Comparison of ENCODE assay signal across 9 cellular contexts in the genomic region with DNA sequence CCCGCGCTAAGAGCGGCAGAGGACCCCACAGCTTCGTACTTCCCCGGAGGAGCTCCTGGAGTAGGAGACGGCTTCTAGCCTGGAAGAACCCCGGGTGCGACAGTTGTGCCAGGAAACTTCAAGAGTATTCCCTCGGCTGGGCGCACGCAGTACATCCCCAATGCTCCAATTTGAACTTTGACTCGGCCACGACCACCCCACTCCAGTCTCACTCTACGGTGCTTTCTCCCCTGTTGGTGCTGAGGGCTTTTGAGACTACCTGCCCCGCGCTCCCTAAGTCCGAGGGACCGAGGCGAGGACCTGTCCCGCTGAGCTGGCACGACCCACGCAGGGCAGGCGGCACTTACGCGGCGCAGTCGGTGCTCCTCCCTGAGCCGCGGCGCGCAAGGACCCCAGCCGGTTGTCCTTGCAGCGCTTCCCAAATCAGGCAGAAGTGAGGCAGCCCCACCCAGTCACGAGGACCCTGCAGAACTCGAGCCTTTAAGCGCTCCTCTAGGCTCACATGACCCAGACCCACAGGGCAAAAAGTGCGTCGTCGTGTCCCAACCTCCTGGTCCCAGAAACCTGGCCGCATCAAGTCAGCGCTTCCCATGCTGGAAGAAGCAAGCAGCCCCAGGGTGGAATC. TPM values are rescaled to one million over a fixed set of nuclear protein-coding genes. Genes with fewer than 3 reads are reported as not detected.
DNase-seq lines count a peak whose midpoint lies in the region; ATAC-seq and TF ChIP-seq lines count a peak whose summit lies in the region.
"Had no signal": no experiment of that assay in that cellular context is flagged by ENCODE, and none has a peak within 500 bp of the region (broad histone marks: within the 10 kb centered on the region; RNA-seq: fewer than 3 reads in every experiment).

A gene (minus strand): TSS at position 456 of the 625 bp plus-strand sequence. CDS start 25,476 bp downstream, outside the sequence.

- peak within 1 kb of the TSS; percentile 58 for H3K4me2 ChIP-seq in KMS-11

- H3K36me3 ChIP-seq in KMS-11 (ENCODE audit: insufficient read depth), result no peaks in the 10 kb centered on the region

- no peak within 1 kb of the TSS; the same call in 1 of the 2 replicates for H3K9ac ChIP-seq in KMS-11

- no peaks in the 10 kb centered on the region for H3K36me3 Mint-ChIP-seq in natural killer cell treated with Interleukin-12 subunit alpha and Interleukin-12 subunit beta and Interleukin-15 and Interleukin-18, amount 100 ng/mL, for 72 hours
- H3K36me3 Mint-ChIP-seq: naive B cell had no signal

- H3K4me1 ChIP-seq in KMS-11 (ENCODE audit: low read depth, poor library complexity, severe bottlenecking) (peaks cover 16% of the 10 kb centered on the region), foreskin keratinocyte (no peaks in the 10 kb centered on the region)

- no peak within 1 kb of the TSS for H3K27ac Mint-ChIP-seq in natural killer cell treated with Interleukin-12 subunit alpha and Interleukin-12 subunit beta and Interleukin-15 and Interleukin-18, amount 100 ng/mL, for 72 hours
- H3K27ac Mint-ChIP-seq: naive B cell had no signal

- H4K20me1 ChIP-seq in KMS-11 (ENCODE audit: insufficient read depth), result no peaks in the 10 kb centered on the region

- DNase-seq in RPMI7951 (ENCODE audit: low read depth), result peak; percentile 18
- peak in 1 of 2 donors; percentile 10 for DNase-seq in foreskin keratinocyte
- no peak for DNase-seq in natural killer cell treated with Interleukin-12 subunit alpha and Interleukin-12 subunit beta and Interleukin-15 and Interleukin-18, amount 100 ng/mL, for 72 hours (ENCODE audit: low spot score)
- no peak for DNase-seq in activated naive CD4-positive, alpha-beta T cell treated with Interleukin-2 at 50 U/mL for 16 hours
- DNase-seq in GM13977 (ENCODE audit: low spot score), result no peak
- DNase-seq: naive B cell had no signal

- H3K27me3 ChIP-seq in KMS-11 (ENCODE audit: insufficient read depth, low read depth), result no peaks in the 10 kb centered on the region
- H3K27me3 ChIP-seq in foreskin keratinocyte, result peaks cover 58% of the 10 kb centered on the region

- H3K4me3 Mint-ChIP-seq in natural killer cell treated with Interleukin-12 subunit alpha and Interleukin-12 subunit beta and Interleukin-15 and Interleukin-18, amount 100 ng/mL, for 72 hours, result peak within 1 kb of the TSS; percentile 38

- no peaks in the 10 kb centered on the region for H3K9me3 Mint-ChIP-seq in natural killer cell treated with Interleukin-12 subunit alpha and Interleukin-12 subunit beta and Interleukin-15 and Interleukin-18, amount 100 ng/mL, for 72 hours

- peak within 1 kb of the TSS; percentile 61; the same call in 1 of the 2 replicates for H2AFZ ChIP-seq in KMS-11 (ENCODE audit: low read depth)

- no peaks in the 10 kb centered on the region for H3K79me2 ChIP-seq in KMS-11 (ENCODE audit: insufficient read depth, low read depth)

- H3K27me3 Mint-ChIP-seq in natural killer cell treated with Interleukin-12 subunit alpha and Interleukin-12 subunit beta and Interleukin-15 and Interleukin-18, amount 100 ng/mL, for 72 hours, result peaks cover 37 to 53% of the 10 kb centered on the region in 2 donors

- in situ Hi-C loops in GM13977 (cut with MboI; ENCODE audit: low pct_unique_long_range_greater_than_20kb, low sequenced_read_pairs, unreplicated experiment), result no loop called here

- H3K27ac ChIP-seq in KMS-11 (no peak within 1 kb of the TSS; the same call in 1 of the 2 replicates), foreskin keratinocyte (no peak within 1 kb of the TSS)

- H3K4me1 Mint-ChIP-seq in natural killer cell treated with Interleukin-12 subunit alpha and Interleukin-12 subunit beta and Interleukin-15 and Interleukin-18, amount 100 ng/mL, for 72 hours (ENCODE audit: low read depth in 2 of 2), result peaks cover 3 to 9% of the 10 kb centered on the region in 2 donors

- TF ChIP-seq CTCF in KMS-11 (conservative IDR thresholded peaks at IDR 0.05; ENCODE audit: low read depth, low read length), result no peak
- no peak for TF ChIP-seq CTCF in foreskin keratinocyte (conservative IDR thresholded peaks at IDR 0.05)
- TF ChIP-seq CTCF in GM13977 (IDR thresholded peaks at IDR 0.05; ENCODE audit: extremely low read depth, insufficient read depth, missing control alignments), result no peak

- H3K4me3 ChIP-seq in KMS-11 (IDR thresholded peaks at IDR 0.05; ENCODE audit: insufficient read depth, low read depth, low read length), result no peak within 1 kb of the TSS

- ATAC-seq in foreskin keratinocyte (peak; percentile 65), GM18517 (IDR thresholded peaks at IDR 0.05; ENCODE audit: unreplicated experiment) (no peak), GM21528 (IDR thresholded peaks at IDR 0.05; ENCODE audit: low FRiP score, unreplicated experiment) (no peak)
- ATAC-seq in natural killer cell treated with Interleukin-12 subunit alpha and Interleukin-12 subunit beta and Interleukin-15 and Interleukin-18, amount 100 ng/mL, for 72 hours, result peak in 1 of 2 donors; percentile 48

RNA-seq across cellular contexts. Expression of the gene that starts here (rescaled TPM):
- 3.8 and 5.8 TPM in 2 replicates for total RNA-seq in RPMI7951 (2014; rRNA removed; shearing (Covaris generic))
- 1.5 and 3.2 TPM in 2 replicates for total RNA-seq in foreskin keratinocyte
- 0.97 and 3.2 TPM in 2 replicates for polyA plus RNA-seq in foreskin keratinocyte
- total RNA-seq in natural killer cell treated with Interleukin-12 subunit alpha and Interleukin-12 subunit beta and Interleukin-15 and Interleukin-18, amount 100 ng/mL, for 72 hours, result 1 to 10 TPM in 1 of 2 donors, not detected in 1; 1.4 TPM
